In genomic region chr2:147600223-147600622, GRCh38 we compare ENCODE assay signal across 27 cellular contexts.
"Had no signal": no experiment of that assay in that cellular context is flagged by ENCODE, and none has a peak within 500 bp of the region (broad histone marks: within the 10 kb centered on the region; RNA-seq: fewer than 3 reads in every experiment).

No MANE protein-coding gene starts in this region.

- H3K4me2 ChIP-seq: hepatocyte had no signal

- H3K27ac Mint-ChIP-seq: activated naive CD4-positive, alpha-beta T cell treated with anti-CD3 and anti-CD28 coated beads, Interleukin-2, amount 10 ng/mL, durations not matched to agents 7 days and 5 days; activated naive CD8-positive, alpha-beta T cell treated with anti-CD3 and anti-CD28 coated beads, Interleukin-2, amount 10 ng/mL, durations not matched to agents 7 days and 5 days; dendritic cell treated with granulocyte-macrophage colony-stimulating factor and Interleukin-4, amounts not matched to agents 40 ng/mL and 50 ng/mL, for 4 days; endodermal cell; memory B cell had no signal

- ATAC-seq: left colon; naive thymus-derived CD4-positive, alpha-beta T cell; right lobe of liver had no signal

- H3K27me3 Mint-ChIP-seq: central memory CD8-positive, alpha-beta T cell had no signal

- H3K79me2 ChIP-seq: hepatocyte, parathyroid adenoma had no signal

- H3K9me3 ChIP-seq: right lobe of liver, stomach, thyroid gland had no signal

- H2AFZ ChIP-seq: hepatocyte, parathyroid adenoma had no signal

- H3K4me3 Mint-ChIP-seq: activated naive CD4-positive, alpha-beta T cell treated with anti-CD3 and anti-CD28 coated beads, Interleukin-2, amount 10 ng/mL, durations not matched to agents 7 days and 5 days; activated naive CD8-positive, alpha-beta T cell treated with anti-CD3 and anti-CD28 coated beads, Interleukin-2, amount 10 ng/mL, durations not matched to agents 7 days and 5 days; central memory CD8-positive, alpha-beta T cell; dendritic cell treated with granulocyte-macrophage colony-stimulating factor and Interleukin-4, amounts not matched to agents 40 ng/mL and 50 ng/mL, for 4 days; endodermal cell; memory B cell; naive thymus-derived CD4-positive, alpha-beta T cell had no signal

- H3K9ac ChIP-seq: parathyroid adenoma had no signal

- H3K27me3 ChIP-seq: esophagus squamous epithelium, hepatocyte, right lobe of liver, stomach, thyroid gland had no signal

- H3K36me3 Mint-ChIP-seq: memory B cell had no signal

- H3K4me3 ChIP-seq: esophagus squamous epithelium, hepatocyte, right lobe of liver, stomach, thyroid gland had no signal

- H3K36me3 ChIP-seq: esophagus squamous epithelium, right lobe of liver, stomach, thyroid gland had no signal

- H3K27ac ChIP-seq: esophagus squamous epithelium, hepatocyte, parathyroid adenoma, right lobe of liver, stomach, thyroid gland had no signal

- H3K4me1 ChIP-seq: parathyroid adenoma, right lobe of liver, stomach, thyroid gland had no signal

- DNase-seq: activated CD4-positive, alpha-beta T cell treated with anti-CD3 and anti-CD28 coated beads for 4 hours; activated CD4-positive, alpha-beta T cell treated with anti-CD3 and anti-CD28 coated beads, Interleukin-2, amount 50 U/mL, for 4 hours; activated CD8-positive, alpha-beta memory T cell treated with anti-CD3 and anti-CD28 coated beads for 24 hours; activated gamma-delta T cell; activated naive CD4-positive, alpha-beta T cell treated with anti-CD3 and anti-CD28 coated beads, Interleukin-2, amount 10 ng/mL, durations not matched to agents 7 days and 5 days; activated naive CD8-positive, alpha-beta T cell treated with anti-CD3 and anti-CD28 coated beads, Interleukin-2, amount 10 ng/mL, durations not matched to agents 7 days and 5 days; activated T-cell treated with anti-CD3 and anti-CD28 coated beads, Interleukin-2, amount 50 U/mL, for 1 hour; amniotic stem cell; esophagus squamous epithelium; foreskin melanocyte; glutamatergic neuron; islet precursor cell; left colon; midbrain; naive thymus-derived CD4-positive, alpha-beta T cell; nucleus accumbens; right lobe of liver; stimulated activated CD4-positive, alpha-beta T cell treated with anti-CD3 and anti-CD28 coated beads, Interleukin-12 subunit alpha, Interleukin-12 subunit beta, amount 100 ng/mL, for 4 hours; stimulated activated CD4-positive, alpha-beta T cell treated with anti-CD3 and anti-CD28 coated beads, Interleukin-4, amount 100 ng/mL, for 1 hour; stomach had no signal

- H3K9me3 Mint-ChIP-seq: dendritic cell treated with granulocyte-macrophage colony-stimulating factor and Interleukin-4, amounts not matched to agents 40 ng/mL and 50 ng/mL, for 4 days had no signal

- H3K4me1 Mint-ChIP-seq: activated naive CD4-positive, alpha-beta T cell treated with anti-CD3 and anti-CD28 coated beads, Interleukin-2, amount 10 ng/mL, durations not matched to agents 7 days and 5 days; activated naive CD8-positive, alpha-beta T cell treated with anti-CD3 and anti-CD28 coated beads, Interleukin-2, amount 10 ng/mL, durations not matched to agents 7 days and 5 days; central memory CD8-positive, alpha-beta T cell; memory B cell; naive thymus-derived CD4-positive, alpha-beta T cell had no signal
